Comparison of ENCODE assay signal across 1 cellular context in the genomic region with DNA sequence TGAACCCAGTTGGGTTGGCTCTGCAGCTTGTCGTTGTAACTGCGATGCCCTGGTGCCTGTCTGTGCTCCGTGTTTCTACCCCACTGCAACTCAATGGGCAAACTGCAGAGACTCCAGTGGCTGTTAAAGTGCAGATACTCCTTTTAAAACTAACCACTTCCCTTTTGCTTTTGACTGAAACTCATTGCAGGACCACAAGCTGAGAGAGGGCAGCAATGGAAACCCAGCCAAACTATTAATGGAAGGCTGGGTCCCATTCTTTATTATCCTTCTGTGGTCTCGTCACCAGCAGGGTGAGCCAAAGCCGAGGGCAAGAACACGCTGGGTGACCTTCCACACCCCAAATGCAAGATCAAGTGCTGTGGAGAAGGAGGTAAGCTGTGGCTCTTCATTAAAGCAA.
TF ChIP-seq lines count a peak whose summit lies in the region.

No MANE protein-coding gene starts in this region.

TF ChIP-seq in GM12878, 131 proteins besides CTCF, POLR2A, EP300 and RAD21 (continued from another document and continues in another):
- TF ChIP-seq, protein P1, sequence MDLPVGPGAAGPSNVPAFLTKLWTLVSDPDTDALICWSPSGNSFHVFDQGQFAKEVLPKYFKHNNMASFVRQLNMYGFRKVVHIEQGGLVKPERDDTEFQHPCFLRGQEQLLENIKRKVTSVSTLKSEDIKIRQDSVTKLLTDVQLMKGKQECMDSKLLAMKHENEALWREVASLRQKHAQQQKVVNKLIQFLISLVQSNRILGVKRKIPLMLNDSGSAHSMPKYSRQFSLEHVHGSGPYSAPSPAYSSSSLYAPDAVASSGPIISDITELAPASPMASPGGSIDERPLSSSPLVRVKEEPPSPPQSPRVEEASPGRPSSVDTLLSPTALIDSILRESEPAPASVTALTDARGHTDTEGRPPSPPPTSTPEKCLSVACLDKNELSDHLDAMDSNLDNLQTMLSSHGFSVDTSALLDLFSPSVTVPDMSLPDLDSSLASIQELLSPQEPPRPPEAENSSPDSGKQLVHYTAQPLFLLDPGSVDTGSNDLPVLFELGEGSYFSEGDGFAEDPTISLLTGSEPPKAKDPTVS (IDR thresholded peaks at IDR 0.05; ENCODE audit: low read depth, low read length), result no peak
- TF ChIP-seq SMAD5 (IDR thresholded peaks at IDR 0.05; ENCODE audit: low read depth), result no peak
- 0 out of 2 replicates have a peak, but pooled peaks have one; percentile 17 for TF ChIP-seq MEF2A (IDR thresholded peaks at IDR 0.05; ENCODE audit: insufficient read depth, low read depth, low read length)
- TF ChIP-seq IKZF1 (conservative IDR thresholded peaks at IDR 0.05), result peak; percentile 56; the same call in 1 of the 2 replicates
- TF ChIP-seq NFYA (IDR thresholded peaks at IDR 0.05; ENCODE audit: borderline replicate concordance, low read depth, low read length), result no peak
- no peak for TF ChIP-seq E2F8 (IDR thresholded peaks at IDR 0.05; ENCODE audit: low read depth, partially characterized antibody)
- TF ChIP-seq BACH1 (IDR thresholded peaks at IDR 0.05; ENCODE audit: borderline replicate concordance), result no peak
- TF ChIP-seq HDAC2 (IDR thresholded peaks at IDR 0.05), result no peak
- TF ChIP-seq NFIC (IDR thresholded peaks at IDR 0.05; ENCODE audit: low read depth, low read length), result 0 out of 2 replicates have a peak, but pooled peaks have one; percentile 49
- no peak for TF ChIP-seq RBBP5 (conservative IDR thresholded peaks at IDR 0.05)
- no peak for TF ChIP-seq GATAD2B (conservative IDR thresholded peaks at IDR 0.05; ENCODE audit: low read depth)
- no peak for TF ChIP-seq CREB1 (IDR thresholded peaks at IDR 0.05; ENCODE audit: low read depth)
- no peak for TF ChIP-seq MTA3 (IDR thresholded peaks at IDR 0.05; ENCODE audit: borderline replicate concordance, low read length)
- no peak for TF ChIP-seq SIX5 (IDR thresholded peaks at IDR 0.05; ENCODE audit: low read depth, low read length, severe bottlenecking)
- peak; percentile 89 for TF ChIP-seq SPI1 (IDR thresholded peaks at IDR 0.05; ENCODE audit: borderline replicate concordance, insufficient read depth, low read depth, low read length)
- TF ChIP-seq, protein P2, sequence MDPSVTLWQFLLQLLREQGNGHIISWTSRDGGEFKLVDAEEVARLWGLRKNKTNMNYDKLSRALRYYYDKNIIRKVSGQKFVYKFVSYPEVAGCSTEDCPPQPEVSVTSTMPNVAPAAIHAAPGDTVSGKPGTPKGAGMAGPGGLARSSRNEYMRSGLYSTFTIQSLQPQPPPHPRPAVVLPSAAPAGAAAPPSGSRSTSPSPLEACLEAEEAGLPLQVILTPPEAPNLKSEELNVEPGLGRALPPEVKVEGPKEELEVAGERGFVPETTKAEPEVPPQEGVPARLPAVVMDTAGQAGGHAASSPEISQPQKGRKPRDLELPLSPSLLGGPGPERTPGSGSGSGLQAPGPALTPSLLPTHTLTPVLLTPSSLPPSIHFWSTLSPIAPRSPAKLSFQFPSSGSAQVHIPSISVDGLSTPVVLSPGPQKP (IDR thresholded peaks at IDR 0.05; ENCODE audit: low read depth, low read length), result no peak
- TF ChIP-seq PAX5 (IDR thresholded peaks at IDR 0.05; ENCODE audit: borderline replicate concordance, low read depth, low read length), result peak; percentile 44; the same call in 1 of the 2 replicates
- TF ChIP-seq RELA (IDR thresholded peaks at IDR 0.05; ENCODE audit: borderline replicate concordance, partially characterized antibody), result no peak
- no peak for TF ChIP-seq CHD4 (IDR thresholded peaks at IDR 0.05)
- TF ChIP-seq ZNF24 (IDR thresholded peaks at IDR 0.05), result no peak
- TF ChIP-seq POU2F2 (IDR thresholded peaks at IDR 0.05; ENCODE audit: borderline replicate concordance, low read depth, low read length), result 0 out of 3 replicates have a peak, but pooled peaks have one; percentile 24
- no peak for TF ChIP-seq BMI1 (IDR thresholded peaks at IDR 0.05; ENCODE audit: borderline replicate concordance)
- TF ChIP-seq POLR2AphosphoS5 (IDR thresholded peaks at IDR 0.05; ENCODE audit: low read length), result no peak
- no peak for TF ChIP-seq FOS (IDR thresholded peaks at IDR 0.05; ENCODE audit: borderline replicate concordance, extremely low read depth, insufficient read length)
- no peak for TF ChIP-seq GABPA (IDR thresholded peaks at IDR 0.05; ENCODE audit: low read depth)
- TF ChIP-seq PAX8 (IDR thresholded peaks at IDR 0.05), result no peak
- TF ChIP-seq RFX5 (IDR thresholded peaks at IDR 0.05; ENCODE audit: low read depth, low read length), result no peak
- TF ChIP-seq, protein P3, sequence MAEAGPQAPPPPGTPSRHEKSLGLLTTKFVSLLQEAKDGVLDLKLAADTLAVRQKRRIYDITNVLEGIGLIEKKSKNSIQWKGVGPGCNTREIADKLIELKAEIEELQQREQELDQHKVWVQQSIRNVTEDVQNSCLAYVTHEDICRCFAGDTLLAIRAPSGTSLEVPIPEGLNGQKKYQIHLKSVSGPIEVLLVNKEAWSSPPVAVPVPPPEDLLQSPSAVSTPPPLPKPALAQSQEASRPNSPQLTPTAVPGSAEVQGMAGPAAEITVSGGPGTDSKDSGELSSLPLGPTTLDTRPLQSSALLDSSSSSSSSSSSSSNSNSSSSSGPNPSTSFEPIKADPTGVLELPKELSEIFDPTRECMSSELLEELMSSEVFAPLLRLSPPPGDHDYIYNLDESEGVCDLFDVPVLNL (IDR thresholded peaks at IDR 0.05; ENCODE audit: low read depth, low read length), result no peak
- TF ChIP-seq HDGF (IDR thresholded peaks at IDR 0.05), result no peak
- no peak for TF ChIP-seq CEBPZ (IDR thresholded peaks at IDR 0.05; ENCODE audit: low read depth, low read length)
- no peak for TF ChIP-seq NR2C2 (IDR thresholded peaks at IDR 0.05; ENCODE audit: borderline replicate concordance, control insufficient read depth, insufficient read length, low read depth)
- no peak for TF ChIP-seq ZSCAN29 (IDR thresholded peaks at IDR 0.05)
- no peak for TF ChIP-seq ZNF622 (IDR thresholded peaks at IDR 0.05)
- peak; percentile 51 for TF ChIP-seq MTA2 (IDR thresholded peaks at IDR 0.05; ENCODE audit: low read depth)
- TF ChIP-seq WRNIP1 (IDR thresholded peaks at IDR 0.05; ENCODE audit: borderline replicate concordance, low read depth, low read length), result no peak
- peak; percentile 67 to 73 for TF ChIP-seq IKZF2 (IDR thresholded peaks at IDR 0.05)
- TF ChIP-seq, protein P4, sequence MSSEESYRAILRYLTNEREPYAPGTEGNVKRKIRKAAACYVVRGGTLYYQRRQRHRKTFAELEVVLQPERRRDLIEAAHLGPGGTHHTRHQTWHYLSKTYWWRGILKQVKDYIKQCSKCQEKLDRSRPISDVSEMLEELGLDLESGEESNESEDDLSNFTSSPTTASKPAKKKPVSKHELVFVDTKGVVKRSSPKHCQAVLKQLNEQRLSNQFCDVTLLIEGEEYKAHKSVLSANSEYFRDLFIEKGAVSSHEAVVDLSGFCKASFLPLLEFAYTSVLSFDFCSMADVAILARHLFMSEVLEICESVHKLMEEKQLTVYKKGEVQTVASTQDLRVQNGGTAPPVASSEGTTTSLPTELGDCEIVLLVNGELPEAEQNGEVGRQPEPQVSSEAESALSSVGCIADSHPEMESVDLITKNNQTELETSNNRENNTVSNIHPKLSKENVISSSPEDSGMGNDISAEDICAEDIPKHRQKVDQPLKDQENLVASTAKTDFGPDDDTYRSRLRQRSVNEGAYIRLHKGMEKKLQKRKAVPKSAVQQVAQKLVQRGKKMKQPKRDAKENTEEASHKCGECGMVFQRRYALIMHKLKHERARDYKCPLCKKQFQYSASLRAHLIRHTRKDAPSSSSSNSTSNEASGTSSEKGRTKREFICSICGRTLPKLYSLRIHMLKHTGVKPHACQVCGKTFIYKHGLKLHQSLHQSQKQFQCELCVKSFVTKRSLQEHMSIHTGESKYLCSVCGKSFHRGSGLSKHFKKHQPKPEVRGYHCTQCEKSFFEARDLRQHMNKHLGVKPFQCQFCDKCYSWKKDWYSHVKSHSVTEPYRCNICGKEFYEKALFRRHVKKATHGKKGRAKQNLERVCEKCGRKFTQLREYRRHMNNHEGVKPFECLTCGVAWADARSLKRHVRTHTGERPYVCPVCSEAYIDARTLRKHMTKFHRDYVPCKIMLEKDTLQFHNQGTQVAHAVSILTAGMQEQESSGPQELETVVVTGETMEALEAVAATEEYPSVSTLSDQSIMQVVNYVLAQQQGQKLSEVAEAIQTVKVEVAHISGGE (CRISPR knock-in tag; IDR thresholded peaks at IDR 0.05), result no peak
- TF ChIP-seq CBFB (IDR thresholded peaks at IDR 0.05; ENCODE audit: low read depth), result peak; percentile 69; the same call in 1 of the 2 replicates
- no peak for TF ChIP-seq RELB (IDR thresholded peaks at IDR 0.05; ENCODE audit: low read depth)
- TF ChIP-seq, protein P5, sequence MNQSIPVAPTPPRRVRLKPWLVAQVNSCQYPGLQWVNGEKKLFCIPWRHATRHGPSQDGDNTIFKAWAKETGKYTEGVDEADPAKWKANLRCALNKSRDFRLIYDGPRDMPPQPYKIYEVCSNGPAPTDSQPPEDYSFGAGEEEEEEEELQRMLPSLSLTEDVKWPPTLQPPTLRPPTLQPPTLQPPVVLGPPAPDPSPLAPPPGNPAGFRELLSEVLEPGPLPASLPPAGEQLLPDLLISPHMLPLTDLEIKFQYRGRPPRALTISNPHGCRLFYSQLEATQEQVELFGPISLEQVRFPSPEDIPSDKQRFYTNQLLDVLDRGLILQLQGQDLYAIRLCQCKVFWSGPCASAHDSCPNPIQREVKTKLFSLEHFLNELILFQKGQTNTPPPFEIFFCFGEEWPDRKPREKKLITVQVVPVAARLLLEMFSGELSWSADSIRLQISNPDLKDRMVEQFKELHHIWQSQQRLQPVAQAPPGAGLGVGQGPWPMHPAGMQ (IDR thresholded peaks at IDR 0.05; ENCODE audit: borderline replicate concordance), result no peak
- no peak for TF ChIP-seq RAD51 (IDR thresholded peaks at IDR 0.05)
- 0 out of 2 replicates have a peak, but pooled peaks have one; percentile 26 for TF ChIP-seq CBX5 (IDR thresholded peaks at IDR 0.05; ENCODE audit: low read depth)
- TF ChIP-seq PKNOX1 (IDR thresholded peaks at IDR 0.05), result no peak
- TF ChIP-seq USF2 (IDR thresholded peaks at IDR 0.05; ENCODE audit: borderline replicate concordance, low read depth, low read length), result no peak
- no peak for TF ChIP-seq STAT1 (conservative IDR thresholded peaks at IDR 0.05)
